In genomic region chr10:96632974-96633373, GRCh38 we compare ENCODE assay signal across 1 cellular context.
TF ChIP-seq lines count a peak whose summit lies in the region.

No MANE protein-coding gene starts in this region.

TF ChIP-seq in GM23338, 12 proteins besides CTCF, POLR2A, EP300 and RAD21 (continued from another document):
- TF ChIP-seq ZNF462 (CRISPR knock-in tag; IDR thresholded peaks at IDR 0.05) (no peak), JUNB (IDR thresholded peaks at IDR 0.05; ENCODE audit: unreplicated experiment) (no peak), ZNF331 (CRISPR knock-in tag; IDR thresholded peaks at IDR 0.05; ENCODE audit: low read depth) (no peak), POLR2AphosphoS5 (IDR thresholded peaks at IDR 0.05; ENCODE audit: low read depth) (no peak), STAT1 (IDR thresholded peaks at IDR 0.05; ENCODE audit: unreplicated experiment) (no peak), ETS1 (IDR thresholded peaks at IDR 0.05) (no peak), CREB1 (CRISPR knock-in tag; IDR thresholded peaks at IDR 0.05; ENCODE audit: low read depth) (no peak), REST (IDR thresholded peaks at IDR 0.05; ENCODE audit: unreplicated experiment) (no peak)
